21 cellular contexts compared by ENCODE assay signal in the genomic region with DNA sequence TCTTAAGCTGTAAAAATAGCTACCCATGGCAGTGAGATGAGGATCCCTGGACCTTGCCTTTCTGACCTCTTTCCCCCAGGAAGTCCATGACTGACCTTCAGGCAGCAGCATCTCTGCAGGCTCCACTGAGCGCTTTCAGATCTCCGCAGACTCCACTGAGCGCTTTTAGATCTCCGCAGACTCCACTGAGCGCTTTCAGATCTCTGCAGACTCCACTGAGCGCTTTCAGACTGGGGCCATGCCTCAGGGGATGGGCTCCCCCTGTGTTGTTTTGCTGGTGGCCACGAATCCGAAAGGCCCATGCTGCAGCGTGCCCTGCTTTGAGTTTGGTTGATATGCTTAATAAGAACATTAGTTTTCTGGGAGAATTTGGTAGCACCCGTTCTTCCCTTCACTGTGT.
DNase-seq lines count a peak whose midpoint lies in the region; ATAC-seq and TF ChIP-seq lines count a peak whose summit lies in the region.
"Had no signal": no experiment of that assay in that cellular context is flagged by ENCODE, and none has a peak within 500 bp of the region (broad histone marks: within the 10 kb centered on the region; RNA-seq: fewer than 3 reads in every experiment).

No MANE protein-coding gene starts in this region.

- H3K27me3 Mint-ChIP-seq in nephron (ENCODE audit: low read depth): no peaks in the 10 kb centered on the region
- H3K27me3 Mint-ChIP-seq: naive B cell had no signal

- no peaks in the 10 kb centered on the region for H4K20me1 ChIP-seq in Loucy (ENCODE audit: insufficient read depth, low read length, poor library complexity, severe bottlenecking)

- H3K27ac ChIP-seq in esophagus (ENCODE audit: low read depth in 2 of 2, low read length in 1 of 2): peak overlapping the region; percentile 76 to 84
- H3K27ac ChIP-seq in testis: no peak overlapping the region

- peaks cover 11% of the 10 kb centered on the region; the same call in 1 of the 2 replicates for H3F3A ChIP-seq in Loucy (ENCODE audit: low read depth)

- peaks cover 90% of the 10 kb centered on the region for H3K4me1 ChIP-seq in Loucy (ENCODE audit: insufficient read depth, low read length, poor library complexity, severe bottlenecking)
- H3K4me1 ChIP-seq in esophagus (ENCODE audit: control insufficient read depth in 2 of 2, insufficient read depth in 2 of 2, low read length in 1 of 2): peaks cover 14 to 28% of the 10 kb centered on the region in 2 donors
- H3K4me1 ChIP-seq in testis: peaks cover 12% of the 10 kb centered on the region

- peak overlapping the region; percentile 2 to 29 (median 25) for H3K27ac Mint-ChIP-seq in nephron

- H3K9me3 Mint-ChIP-seq in nephron: no peaks in the 10 kb centered on the region
- H3K9me3 Mint-ChIP-seq: naive B cell had no signal

- ATAC-seq in GM18907 (IDR thresholded peaks at IDR 0.05; ENCODE audit: unreplicated experiment): no peak
- ATAC-seq: GM12878 had no signal

- no peaks in the 10 kb centered on the region for H3K79me2 ChIP-seq in Loucy (ENCODE audit: insufficient read depth, low read length)

- H3K4me3 Mint-ChIP-seq in nephron: no peak overlapping the region
- H3K4me3 Mint-ChIP-seq: naive B cell had no signal

- peak; percentile 1 for DNase-seq in testis
- DNase-seq in NCI-H69 (lab: John Stamatoyannopoulos, UW): no peak
- DNase-seq in stimulated activated CD4-positive, alpha-beta T cell treated with anti-CD3 and anti-CD28 coated beads, Interleukin-4, amount 100 ng/mL, for 24 hours: no peak
- DNase-seq in DMS53 (lab: John Stamatoyannopoulos, UW): no peak
- DNase-seq: activated CD4-positive, alpha-beta T cell treated with anti-CD3 and anti-CD28 coated beads for 4 hours; activated CD8-positive, alpha-beta memory T cell treated with anti-CD3 and anti-CD28 coated beads, Interleukin-2, amount 50 U/mL, for 4 hours; activated effector memory CD4-positive, alpha-beta T cell treated with Interleukin-2 at 50 U/mL for 16 hours; foreskin melanocyte; mammary epithelial cell; MV-4-11; naive B cell; NCI-H187 treated with DMSO at 0.1 percent for 48 hours; NCI-H446; stimulated activated naive CD4-positive, alpha-beta T cell; SW 1271 had no signal

- H3K36me3 ChIP-seq in Loucy (ENCODE audit: insufficient read depth, low read length) (no peaks in the 10 kb centered on the region), esophagus (ENCODE audit: control insufficient read depth in 2 of 2, insufficient read depth in 2 of 2, low read length in 1 of 2) (peaks cover 14 to 22% of the 10 kb centered on the region in 2 donors), testis (ENCODE audit: low read depth, missing control alignments) (no peaks in the 10 kb centered on the region)

- H3K27me3 ChIP-seq in Loucy (ENCODE audit: insufficient read depth, low read length, poor library complexity, severe bottlenecking) (no peaks in the 10 kb centered on the region), esophagus (ENCODE audit: control insufficient read depth in 1 of 2, insufficient read depth in 2 of 2, low read length in 2 of 2) (no peaks in the 10 kb centered on the region), testis (no peaks in the 10 kb centered on the region)

- no peak overlapping the region for H2AFZ ChIP-seq in Loucy (ENCODE audit: low read length)

- peak overlapping the region; percentile 84 for H3K9ac ChIP-seq in Loucy (ENCODE audit: low read depth, low read length, poor library complexity, severe bottlenecking)

- TF ChIP-seq POLR2A in testis (IDR thresholded peaks at IDR 0.05): no peak

- TF ChIP-seq CTCF in Loucy (conservative IDR thresholded peaks at IDR 0.05; ENCODE audit: low read length) (no peak), nephron (IDR thresholded peaks at IDR 0.05; ENCODE audit: unreplicated experiment in 3 of 3) (no peak), testis (IDR thresholded peaks at IDR 0.05) (no peak)

- H3K36me3 Mint-ChIP-seq in nephron (ENCODE audit: low read depth): peaks cover 46% of the 10 kb centered on the region

- H3K9me2 ChIP-seq in Loucy (replicated peaks; ENCODE audit: low read depth, low read length): no peaks in the 10 kb centered on the region

- peaks cover 68% of the 10 kb centered on the region for H3K4me1 Mint-ChIP-seq in nephron

- H3K9me3 ChIP-seq in Loucy (ENCODE audit: insufficient read depth, low read depth, low read length) (no peaks in the 10 kb centered on the region), esophagus (ENCODE audit: control insufficient read depth in 2 of 2, insufficient read depth in 1 of 2, low read depth in 1 of 2, low read length in 1 of 2) (no peaks in the 10 kb centered on the region), testis (no peaks in the 10 kb centered on the region)
- H3K9me3 ChIP-seq: HAP-1 had no signal

- peak overlapping the region; percentile 81 for H3K4me2 ChIP-seq in Loucy (ENCODE audit: low read depth, low read length, poor library complexity, severe bottlenecking)

- 58 to 73% methylated on average over 10 of the region's 10 CpGs for WGBS in esophagus, 2 donors
- 77 to 89% methylated on average over 10 of the region's 10 CpGs for WGBS in testis, 2 donors

- intact Hi-C loops in testis (cut with DNase I; ENCODE audit: low total_unique reads): no loop called here

- H3K4me3 ChIP-seq in Loucy (ENCODE audit: low read length, poor library complexity, severe bottlenecking): peak overlapping the region; percentile 61
- no peak overlapping the region for H3K4me3 ChIP-seq in esophagus (ENCODE audit: low read depth in 1 of 2, low read length in 2 of 2)
- H3K4me3 ChIP-seq in testis: no peak overlapping the region
- H3K4me3 ChIP-seq: GM12878, HAP-1 had no signal

Comparison
In these comparisons a context has a peak if more than half of its experiments do, and no peak if none do; other contexts are left out.
1. H3K27ac ChIP-seq: peak in esophagus (2 of 2); none in testis (0 of 2).